In the genomic region with DNA sequence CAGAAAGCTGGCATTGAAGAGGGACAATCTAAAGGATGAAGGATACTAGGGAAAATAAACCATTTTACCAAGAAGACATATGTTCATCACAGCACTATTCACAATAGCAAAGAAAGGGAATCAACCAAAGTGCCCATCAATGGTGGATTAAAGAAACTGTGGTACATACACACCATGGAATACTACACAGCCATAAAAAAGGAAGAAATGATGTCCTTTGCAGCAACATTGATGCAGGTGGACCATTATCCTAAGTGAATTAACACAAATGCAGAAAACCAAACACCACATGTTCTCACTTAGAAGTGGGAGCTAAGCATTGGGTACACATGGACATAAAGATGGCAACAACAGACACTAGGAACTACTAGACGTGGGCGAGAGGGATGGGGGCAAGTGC, we compare ENCODE assay signal across 28 cellular contexts.
"Had no signal": no experiment of that assay in that cellular context is flagged by ENCODE, and none has a peak within 500 bp of the region (broad histone marks: within the 10 kb centered on the region; RNA-seq: fewer than 3 reads in every experiment).

No MANE protein-coding gene starts in this region.

- H3K9me3 ChIP-seq: colonic mucosa, esophagus muscularis mucosa, esophagus squamous epithelium, gastrocnemius medialis, gastroesophageal sphincter had no signal

- ATAC-seq: effector memory CD8-positive, alpha-beta T cell; esophagus mucosa; foreskin keratinocyte; gastrocnemius medialis; gastroesophageal sphincter; heart left ventricle; heart right ventricle had no signal

- FAIRE-seq: colon, endometrium, endothelial cell of umbilical vein, frontal cortex had no signal

- DNase-seq: colonic mucosa; cortex of kidney; dermis blood vessel endothelial cell; dorsolateral prefrontal cortex; effector CD4-positive, alpha-beta T cell; effector CD8-positive, alpha-beta T cell; effector memory CD4-positive, alpha-beta T cell; effector memory CD8-positive, alpha-beta T cell; erythroblast; esophagus squamous epithelium; foreskin fibroblast; foreskin keratinocyte; foreskin melanocyte; gastrocnemius medialis; glutamatergic neuron; head of caudate nucleus; heart left ventricle; heart right ventricle had no signal

- H3K27me3 ChIP-seq: colonic mucosa, dorsolateral prefrontal cortex, esophagus muscularis mucosa, esophagus squamous epithelium, foreskin keratinocyte, gastrocnemius medialis, gastroesophageal sphincter, heart left ventricle, heart right ventricle had no signal

- H3K4me3 Mint-ChIP-seq: dendritic cell treated with granulocyte-macrophage colony-stimulating factor and Interleukin-4, amounts not matched to agents 40 ng/mL and 50 ng/mL, for 4 days; effector memory CD8-positive, alpha-beta T cell had no signal

- H3K4me1 ChIP-seq: colonic mucosa, esophagus muscularis mucosa, esophagus squamous epithelium, foreskin keratinocyte, gastrocnemius medialis, gastroesophageal sphincter, heart left ventricle, heart right ventricle had no signal

- H3K4me3 ChIP-seq: colonic mucosa, coronary artery, dorsolateral prefrontal cortex, esophagus muscularis mucosa, esophagus squamous epithelium, gastrocnemius medialis, gastroesophageal sphincter, heart left ventricle, heart right ventricle had no signal

- H3K27ac Mint-ChIP-seq: dendritic cell treated with granulocyte-macrophage colony-stimulating factor and Interleukin-4, amounts not matched to agents 40 ng/mL and 50 ng/mL, for 4 days; effector memory CD8-positive, alpha-beta T cell had no signal

- H3K27ac ChIP-seq: colonic mucosa, coronary artery, dorsolateral prefrontal cortex, epithelial cell of prostate, esophagus muscularis mucosa, esophagus squamous epithelium, foreskin keratinocyte, gastrocnemius medialis, gastroesophageal sphincter, heart left ventricle, heart right ventricle had no signal

- H3K36me3 ChIP-seq: colonic mucosa, esophagus muscularis mucosa, esophagus squamous epithelium, gastroesophageal sphincter had no signal
